30 cellular contexts compared by ENCODE assay signal in the genomic region with DNA sequence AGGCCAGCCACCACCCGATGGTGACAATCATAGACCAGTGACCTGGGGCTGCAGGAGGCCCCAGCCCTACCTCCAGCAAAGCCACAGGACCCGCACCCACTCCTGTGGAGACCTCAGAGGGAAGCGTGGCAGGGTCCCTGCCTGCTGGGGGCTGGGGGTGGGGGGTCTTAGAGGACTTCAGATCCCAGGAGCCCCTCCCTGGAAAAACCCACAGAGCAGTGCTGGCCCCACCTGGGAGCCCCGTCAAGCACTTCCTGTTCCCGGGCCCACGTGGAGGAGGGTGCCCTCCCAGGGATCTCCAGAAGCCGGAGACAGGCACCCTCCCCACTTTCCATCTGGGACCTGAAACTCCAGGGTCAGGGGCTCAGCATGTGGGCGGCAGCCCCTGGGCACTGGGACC. TPM values are rescaled to one million over a fixed set of nuclear protein-coding genes. Genes with fewer than 3 reads are reported as not detected.
A peak's percentile ranks its signal among the peaks of the same experiment; 100 is the strongest.
DNase-seq lines count a peak whose midpoint lies in the region; ATAC-seq and TF ChIP-seq lines count a peak whose summit lies in the region.
"Had no signal": no experiment of that assay in that cellular context is flagged by ENCODE, and none has a peak within 500 bp of the region (broad histone marks: within the 10 kb centered on the region; RNA-seq: fewer than 3 reads in every experiment).

No MANE protein-coding gene starts in this region.

- H3K9ac ChIP-seq in mucosa of stomach (ENCODE audit: low read length): peak overlapping the region; percentile 58
- H3K9ac ChIP-seq: neural progenitor cell had no signal

- H3K4me1 Mint-ChIP-seq in stimulated activated naive CD8-positive, alpha-beta T cell treated with anti-CD3 and anti-CD28 coated beads, Interleukin-15, amount 100 ng/mL, for 72 hours: peaks cover 41% of the 10 kb centered on the region
- no peaks in the 10 kb centered on the region for H3K4me1 Mint-ChIP-seq in activated T-helper 1 cell treated with anti-CD3 and anti-CD28 coated beads, Interleukin-12 subunit alpha, Interleukin-12 subunit beta, Interleukin-2, Interleukin-4 antibody, amounts not matched to agents 30 ng/mL and 10 ng/mL and 1 ng/mL, durations not matched to agents 14 hours and 24 hours and 36 hours (ENCODE audit: low read depth)

- peak overlapping the region; percentile 39 for H3K27ac ChIP-seq in vagina
- H3K27ac ChIP-seq: ascending aorta, neural progenitor cell, tibial artery had no signal

- H3K4me3 ChIP-seq in mucosa of stomach (ENCODE audit: low read length) (no peak overlapping the region), vagina (no peak overlapping the region)
- H3K4me3 ChIP-seq: ascending aorta, cardiac muscle cell, GM12878, HAP-1, MG63, neural progenitor cell, smooth muscle cell, stomach, tibial artery had no signal

- peak overlapping the region; percentile 47 to 64 for H3K4me3 Mint-ChIP-seq in stimulated activated naive CD8-positive, alpha-beta T cell treated with anti-CD3 and anti-CD28 coated beads, Interleukin-15, amount 100 ng/mL, for 72 hours
- H3K4me3 Mint-ChIP-seq in activated T-helper 1 cell treated with anti-CD3 and anti-CD28 coated beads, Interleukin-12 subunit alpha, Interleukin-12 subunit beta, Interleukin-2, Interleukin-4 antibody, amounts not matched to agents 30 ng/mL and 10 ng/mL and 1 ng/mL, durations not matched to agents 14 hours and 24 hours and 36 hours: no peak overlapping the region
- H3K4me3 Mint-ChIP-seq: activated naive CD8-positive, alpha-beta T cell; neural progenitor cell had no signal

- peak overlapping the region in 1 of 2 donors; percentile 87 for H3K27ac Mint-ChIP-seq in stimulated activated naive CD8-positive, alpha-beta T cell treated with anti-CD3 and anti-CD28 coated beads, Interleukin-15, amount 100 ng/mL, for 72 hours
- peak overlapping the region; percentile 68 for H3K27ac Mint-ChIP-seq in activated T-helper 1 cell treated with anti-CD3 and anti-CD28 coated beads, Interleukin-12 subunit alpha, Interleukin-12 subunit beta, Interleukin-2, Interleukin-4 antibody, amounts not matched to agents 30 ng/mL and 10 ng/mL and 1 ng/mL, durations not matched to agents 14 hours and 24 hours and 36 hours
- H3K27ac Mint-ChIP-seq: activated naive CD8-positive, alpha-beta T cell; neural progenitor cell had no signal

- no peaks in the 10 kb centered on the region for H3K9me3 Mint-ChIP-seq in stimulated activated naive CD8-positive, alpha-beta T cell treated with anti-CD3 and anti-CD28 coated beads, Interleukin-15, amount 100 ng/mL, for 72 hours
- H3K9me3 Mint-ChIP-seq in activated T-helper 1 cell treated with anti-CD3 and anti-CD28 coated beads, Interleukin-12 subunit alpha, Interleukin-12 subunit beta, Interleukin-2, Interleukin-4 antibody, amounts not matched to agents 30 ng/mL and 10 ng/mL and 1 ng/mL, durations not matched to agents 14 hours and 24 hours and 36 hours: no peaks in the 10 kb centered on the region
- H3K9me3 Mint-ChIP-seq: neural progenitor cell had no signal

- H3K27me3 Mint-ChIP-seq in stimulated activated naive CD8-positive, alpha-beta T cell treated with anti-CD3 and anti-CD28 coated beads, Interleukin-15, amount 100 ng/mL, for 72 hours: peaks cover 11% of the 10 kb centered on the region
- no peaks in the 10 kb centered on the region for H3K27me3 Mint-ChIP-seq in activated T-helper 1 cell treated with anti-CD3 and anti-CD28 coated beads, Interleukin-12 subunit alpha, Interleukin-12 subunit beta, Interleukin-2, Interleukin-4 antibody, amounts not matched to agents 30 ng/mL and 10 ng/mL and 1 ng/mL, durations not matched to agents 14 hours and 24 hours and 36 hours (ENCODE audit: insufficient read depth)
- H3K27me3 Mint-ChIP-seq: activated naive CD8-positive, alpha-beta T cell had no signal

- TF ChIP-seq CTCF in vagina (IDR thresholded peaks at IDR 0.05): no peak

- ATAC-seq in stimulated activated naive CD8-positive, alpha-beta T cell treated with anti-CD3 and anti-CD28 coated beads, Interleukin-15, amount 100 ng/mL, for 72 hours: peak; percentile 11
- no peak for ATAC-seq in stimulated activated naive CD8-positive, alpha-beta T cell treated with anti-CD3 and anti-CD28 coated beads, Interleukin-15, Interleukin-2, amounts not matched to agents 100 U/mL and 50 U/mL, for 24 hours
- ATAC-seq in GM21390 (IDR thresholded peaks at IDR 0.05; ENCODE audit: unreplicated experiment): no peak
- ATAC-seq: left lobe of liver had no signal

- H3K9me3 ChIP-seq in mucosa of stomach (ENCODE audit: control insufficient read depth, low read length) (no peaks in the 10 kb centered on the region), vagina (no peaks in the 10 kb centered on the region)
- H3K9me3 ChIP-seq: ascending aorta, HAP-1, MG63, stomach, tibial artery had no signal

- no peak for TF ChIP-seq POLR2A in vagina (IDR thresholded peaks at IDR 0.05)

- intact Hi-C loops in activated T-helper 1 cell treated with anti-CD3 and anti-CD28 coated beads, Interleukin-12 subunit alpha, Interleukin-12 subunit beta, Interleukin-2, Interleukin-4 antibody, amounts not matched to agents 30 ng/mL and 10 ng/mL and 1 ng/mL, durations not matched to agents 14 hours and 24 hours and 36 hours (cut with micrococcal nuclease): no loop called here
- intact Hi-C loops in vagina (cut with DNase I): no loop called here

- H3K27me3 ChIP-seq in mucosa of stomach (ENCODE audit: control insufficient read depth, insufficient read depth, low read length): peaks cover 7% of the 10 kb centered on the region
- no peaks in the 10 kb centered on the region for H3K27me3 ChIP-seq in vagina
- H3K27me3 ChIP-seq: ascending aorta, cardiac muscle cell, MG63 had no signal

- H3K4me1 ChIP-seq in mucosa of stomach (ENCODE audit: control insufficient read depth, insufficient read depth, low read length): peaks cover 22% of the 10 kb centered on the region
- H3K4me1 ChIP-seq in vagina: peaks cover 59% of the 10 kb centered on the region
- H3K4me1 ChIP-seq: HAP-1 had no signal

- DNase-seq in stimulated activated naive CD8-positive, alpha-beta T cell treated with anti-CD3 and anti-CD28 coated beads, Interleukin-15, amount 100 ng/mL, for 72 hours: peak in 1 of 2 donors; percentile 34
- DNase-seq in stimulated activated naive CD8-positive, alpha-beta T cell treated with anti-CD3 and anti-CD28 coated beads, Interleukin-15, Interleukin-2, amounts not matched to agents 100 U/mL and 50 U/mL, for 24 hours: no peak
- DNase-seq in activated T-helper 1 cell treated with anti-CD3 and anti-CD28 coated beads, Interleukin-12 subunit alpha, Interleukin-12 subunit beta, Interleukin-2, Interleukin-4 antibody, amounts not matched to agents 30 ng/mL and 10 ng/mL and 1 ng/mL, durations not matched to agents 14 hours and 24 hours and 36 hours (ENCODE audit: low spot score): no peak
- no peak for DNase-seq in vagina (ENCODE audit: extremely low spot score in 2 of 2)
- DNase-seq in activated T-cell treated with anti-CD3 and anti-CD28 coated beads, Interleukin-2, amount 50 U/mL, for 48 hours: no peak
- DNase-seq in NAMALWA (ENCODE audit: low spot score): no peak
- DNase-seq: DMS153; effector CD8-positive, alpha-beta T cell; KG1; mesenchymal stem cell; MG63; NCI-H2029 treated with DMSO at 0.1 percent for 48 hours; NCI-H2227 treated with DMSO at 0.1 percent for 48 hours; NCI-H526 treated with DMSO at 0.1 percent for 48 hours; NK-92 treated with Interleukin-12 subunit alpha and Interleukin-12 subunit beta, amount 100 ng/mL, for 24 hours; SHP77; T1000; tibial artery had no signal

- no peaks in the 10 kb centered on the region for H3K36me3 Mint-ChIP-seq in activated T-helper 1 cell treated with anti-CD3 and anti-CD28 coated beads, Interleukin-12 subunit alpha, Interleukin-12 subunit beta, Interleukin-2, Interleukin-4 antibody, amounts not matched to agents 30 ng/mL and 10 ng/mL and 1 ng/mL, durations not matched to agents 14 hours and 24 hours and 36 hours (ENCODE audit: low read depth)
- H3K36me3 Mint-ChIP-seq: activated naive CD8-positive, alpha-beta T cell; neural progenitor cell had no signal

- no peaks in the 10 kb centered on the region for H3K36me3 ChIP-seq in mucosa of stomach (ENCODE audit: control insufficient read depth, insufficient read depth, low read length)
- no peaks in the 10 kb centered on the region for H3K36me3 ChIP-seq in vagina
- H3K36me3 ChIP-seq: ascending aorta, cardiac muscle cell, HAP-1, MG63, neural progenitor cell, stomach, tibial artery had no signal

RNA-seq across cellular contexts. Expression of a gene that starts 31.9 kb away (rescaled TPM):
- 134 and 139 TPM in 2 replicates for total RNA-seq in activated T-helper 1 cell treated with anti-CD3 and anti-CD28 coated beads, Interleukin-12 subunit alpha, Interleukin-12 subunit beta, Interleukin-2, Interleukin-4 antibody, amounts not matched to agents 30 ng/mL and 10 ng/mL and 1 ng/mL, durations not matched to agents 14 hours and 24 hours and 36 hours
- 16.0 TPM for total RNA-seq in vagina

RNA-seq across cellular contexts. Expression of a gene that starts 32.1 kb away (rescaled TPM):
- 27.4 and 28.4 TPM in 2 replicates for total RNA-seq in activated T-helper 1 cell treated with anti-CD3 and anti-CD28 coated beads, Interleukin-12 subunit alpha, Interleukin-12 subunit beta, Interleukin-2, Interleukin-4 antibody, amounts not matched to agents 30 ng/mL and 10 ng/mL and 1 ng/mL, durations not matched to agents 14 hours and 24 hours and 36 hours
- total RNA-seq in vagina: 50.6 TPM

RNA-seq across cellular contexts. Expression of a gene that starts 39.8 kb away (rescaled TPM):
- 0.29 and 0.39 TPM in 2 replicates for total RNA-seq in activated T-helper 1 cell treated with anti-CD3 and anti-CD28 coated beads, Interleukin-12 subunit alpha, Interleukin-12 subunit beta, Interleukin-2, Interleukin-4 antibody, amounts not matched to agents 30 ng/mL and 10 ng/mL and 1 ng/mL, durations not matched to agents 14 hours and 24 hours and 36 hours
- 96.5 TPM for total RNA-seq in vagina
- total RNA-seq: myocyte had no signal

RNA-seq across cellular contexts. Expression of a gene that starts 41.1 kb away (rescaled TPM):
- total RNA-seq in activated T-helper 1 cell treated with anti-CD3 and anti-CD28 coated beads, Interleukin-12 subunit alpha, Interleukin-12 subunit beta, Interleukin-2, Interleukin-4 antibody, amounts not matched to agents 30 ng/mL and 10 ng/mL and 1 ng/mL, durations not matched to agents 14 hours and 24 hours and 36 hours: 136 and 140 TPM in 2 replicates
- 49.6 TPM for total RNA-seq in vagina

Comparison
In these comparisons a context has a peak if more than half of its experiments do, and no peak if none do; other contexts are left out.
1. RNA of a gene that starts 39.8 kb away (total RNA-seq): 96.5 TPM in vagina (single experiment); 0.29 to 0.39 TPM in activated T-helper 1 cell treated with anti-CD3 and anti-CD28 coated beads, Interleukin-12 subunit alpha, Interleukin-12 subunit beta, Interleukin-2, Interleukin-4 antibody, amounts not matched to agents 30 ng/mL and 10 ng/mL and 1 ng/mL, durations not matched to agents 14 hours and 24 hours and 36 hours; every median in the first group is over 10 times any median in the second.